In the genomic region with DNA sequence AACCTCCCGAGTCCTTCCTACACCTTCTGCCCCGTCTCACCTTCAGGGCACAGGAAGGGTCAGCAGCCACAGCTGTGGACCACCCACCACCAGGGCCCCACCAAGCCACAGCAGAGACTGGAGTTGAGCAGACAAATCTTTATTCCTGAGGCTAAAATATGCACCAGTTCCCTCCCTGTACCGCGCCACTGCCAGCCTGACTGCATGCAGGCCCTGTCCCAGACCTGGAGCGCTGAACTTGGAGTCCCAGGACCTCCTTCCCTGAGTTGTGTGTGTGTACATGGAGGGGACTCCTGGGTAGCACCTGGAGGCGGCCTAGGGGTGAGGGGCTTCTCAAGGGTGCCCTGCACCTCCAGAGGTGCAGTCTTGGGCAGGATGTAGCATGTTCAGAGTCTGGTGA, we compare ENCODE assay signal across 25 cellular contexts. TPM values are rescaled to one million over a fixed set of nuclear protein-coding genes. Genes with fewer than 3 reads are reported as not detected.
DNase-seq lines count a peak whose midpoint lies in the region; ATAC-seq, FAIRE-seq and TF ChIP-seq lines count a peak whose summit lies in the region.
"Had no signal": no experiment of that assay in that cellular context is flagged by ENCODE, and none has a peak within 500 bp of the region (broad histone marks: within the 10 kb centered on the region; RNA-seq: fewer than 3 reads in every experiment).

No MANE protein-coding gene starts in this region.

- no peak for FAIRE-seq in H1 (lab: Jason Lieb, UNC)
- FAIRE-seq: GM12878, GM19239, H54 had no signal

- H3K4me3 ChIP-seq in H1 (ENCODE audit: extremely low read depth in 1 of 4, insufficient read depth in 2 of 4, low read depth in 3 of 4, low read length in 4 of 4), result no peak overlapping the region
- H3K4me3 ChIP-seq in MM.1S (ENCODE audit: low read length), result no peak overlapping the region
- H3K4me3 ChIP-seq: GM12878, GM23248 had no signal

- H3K23me2 ChIP-seq in H1 (ENCODE audit: low read depth, low read length), result 0 out of 2 replicates have a peak, but pooled peaks cover 2% of the 10 kb centered on the region

- ATAC-seq in activated naive CD8-positive, alpha-beta T cell treated with anti-CD3 and anti-CD28 coated beads, Interleukin-2, amount 50 U/mL, for 24 hours, result peak; percentile 6
- ATAC-seq: GM12878 had no signal

- 85% methylated on average over 6 of the region's 6 CpGs; no CpG with 5 or more reads in 1 of the 2 experiments for whole genome bisulfite sequencing in H1 (ENCODE audit: extremely low coverage in 1 of 2, insufficient coverage in 1 of 2, insufficient read length in 1 of 2, insufficient replicate concordance in 2 of 2, low coverage in 1 of 2, low lambda C conversion rate in 2 of 2, missing lambda C conversion rate in 1 of 2), 2 experiments

- H3K4me2 ChIP-seq in H1 (ENCODE audit: insufficient read depth in 1 of 2, low read depth in 2 of 2, low read length in 2 of 2) (no peak overlapping the region), MM.1S (ENCODE audit: low read depth, low read length) (no peak overlapping the region)

- H2BK5ac ChIP-seq in H1 (ENCODE audit: low read depth, low read length), result no peak overlapping the region

- no peaks in the 10 kb centered on the region for H3F3A ChIP-seq in MM.1S (ENCODE audit: insufficient read depth, low read length)

- no peak overlapping the region for H2BK120ac ChIP-seq in H1 (replicated peaks; ENCODE audit: low read depth, low read length)

- no peak overlapping the region for H3K56ac ChIP-seq in H1 (replicated peaks; ENCODE audit: insufficient read length, low read depth, low read length)

- no peaks in the 10 kb centered on the region for H3K79me1 ChIP-seq in H1 (ENCODE audit: low read depth, low read length)

- peak overlapping the region; percentile 35; the same call in 1 of the 2 replicates for H4K8ac ChIP-seq in H1 (ENCODE audit: extremely low read depth, insufficient read depth, low read length)

- TF ChIP-seq CTCF in 22Rv1 (IDR thresholded peaks at IDR 0.05), result no peak
- no peak for TF ChIP-seq CTCF in H1 (IDR thresholded peaks at IDR 0.05; ENCODE audit: control extremely low read depth in 1 of 3, insufficient read depth in 1 of 3, low read depth in 1 of 3, low read length in 3 of 3)
- no peak for TF ChIP-seq CTCF in MM.1S (IDR thresholded peaks at IDR 0.05; ENCODE audit: low read length)

- H3K36me3 Mint-ChIP-seq in activated naive CD8-positive, alpha-beta T cell treated with anti-CD3 and anti-CD28 coated beads, Interleukin-2, amount 50 U/mL, for 24 hours (ENCODE audit: low read depth), result peaks cover 10% of the 10 kb centered on the region
- peaks cover 3% of the 10 kb centered on the region for H3K36me3 Mint-ChIP-seq in activated naive CD8-positive, alpha-beta T cell treated with anti-CD3 and anti-CD28 coated beads for 36 hours

- no peaks in the 10 kb centered on the region for H3K27me3 Mint-ChIP-seq in activated naive CD8-positive, alpha-beta T cell treated with anti-CD3 and anti-CD28 coated beads, Interleukin-2, amount 50 U/mL, for 24 hours
- no peaks in the 10 kb centered on the region for H3K27me3 Mint-ChIP-seq in activated naive CD8-positive, alpha-beta T cell treated with anti-CD3 and anti-CD28 coated beads for 36 hours
- H3K27me3 Mint-ChIP-seq: CD4-positive, CD25-positive, alpha-beta regulatory T cell had no signal

- intact Hi-C loops in posterior vena cava (cut with DNase I), result no loop called here

- H3K27me3 ChIP-seq in H1 (replicated peaks in 1 of 4; ENCODE audit: control insufficient read depth in 3 of 4, extremely low read depth in 1 of 4, insufficient read depth in 3 of 4, low read length in 3 of 4) (no peaks in the 10 kb centered on the region), MM.1S (replicated peaks; ENCODE audit: insufficient read depth, low read length) (no peaks in the 10 kb centered on the region)
- H3K27me3 ChIP-seq: BE2C had no signal

- H3K9me3 Mint-ChIP-seq in activated naive CD8-positive, alpha-beta T cell treated with anti-CD3 and anti-CD28 coated beads, Interleukin-2, amount 50 U/mL, for 24 hours, result no peaks in the 10 kb centered on the region
- no peaks in the 10 kb centered on the region for H3K9me3 Mint-ChIP-seq in activated naive CD8-positive, alpha-beta T cell treated with anti-CD3 and anti-CD28 coated beads for 36 hours
- H3K9me3 Mint-ChIP-seq: CD4-positive, CD25-positive, alpha-beta regulatory T cell; CD8-positive, alpha-beta memory T cell had no signal

- no peaks in the 10 kb centered on the region for H3K9me2 ChIP-seq in MM.1S (replicated peaks; ENCODE audit: insufficient read depth, low read length)

- no peak overlapping the region for H2BK20ac ChIP-seq in H1 (ENCODE audit: low read length)

- H3K9me3 ChIP-seq in H1 (ENCODE audit: insufficient read depth in 2 of 2, low read depth in 1 of 2, low read length in 1 of 2) (no peaks in the 10 kb centered on the region), MM.1S (replicated peaks; ENCODE audit: insufficient read depth, low read length) (no peaks in the 10 kb centered on the region)
- H3K9me3 ChIP-seq: BE2C had no signal

- H3K4me1 ChIP-seq in H1 (replicated peaks in 1 of 4; ENCODE audit: control insufficient read depth in 3 of 4, insufficient read depth in 4 of 4, low read length in 3 of 4) (peaks cover 0 to 6% (median 3%) of the 10 kb centered on the region in 4 experiments; a peak in 3 of 7 replicates), MM.1S (ENCODE audit: low read length) (no peaks in the 10 kb centered on the region)
- H3K4me1 ChIP-seq: BE2C had no signal

- no peak overlapping the region for H4K5ac ChIP-seq in H1 (ENCODE audit: insufficient read length, low read depth, low read length)

- no peak for DNase-seq in activated naive CD8-positive, alpha-beta T cell treated with anti-CD3 and anti-CD28 coated beads, Interleukin-2, amount 50 U/mL, for 24 hours
- no peak for DNase-seq in activated naive CD8-positive, alpha-beta T cell treated with anti-CD3 and anti-CD28 coated beads for 36 hours
- DNase-seq in H1 (ENCODE audit: low read depth in 1 of 2, low spot score in 2 of 2), result no peak
- DNase-seq in posterior vena cava (ENCODE audit: low spot score), result peak; percentile 54
- no peak for DNase-seq in MM.1S
- DNase-seq in stimulated activated CD4-positive, alpha-beta T cell treated with anti-CD3 and anti-CD28 coated beads, Interleukin-4, amount 100 ng/mL, for 4 hours, result no peak
- DNase-seq: BE2C; C1 segment of cervical spinal cord; CD4-positive, CD25-positive, alpha-beta regulatory T cell; CD8-positive, alpha-beta memory T cell; COR-L47; DMS 273 treated with DMSO at 0.1 percent for 48 hours; DMS53; DND-41; EL; GM23248; HCEC 1CT; IMR-90 had no signal

- no peak overlapping the region for H2BK15ac ChIP-seq in H1 (ENCODE audit: low read length)

- H3K27ac Mint-ChIP-seq in activated naive CD8-positive, alpha-beta T cell treated with anti-CD3 and anti-CD28 coated beads, Interleukin-2, amount 50 U/mL, for 24 hours, result no peak overlapping the region
- H3K27ac Mint-ChIP-seq in activated naive CD8-positive, alpha-beta T cell treated with anti-CD3 and anti-CD28 coated beads for 36 hours, result no peak overlapping the region

- H3K27ac ChIP-seq in 22Rv1, result peak overlapping the region; percentile 90
- H3K27ac ChIP-seq in H1 (ENCODE audit: low read depth, low read length), result no peak overlapping the region
- H3K27ac ChIP-seq in MM.1S (ENCODE audit: low read length), result no peak overlapping the region
- H3K27ac ChIP-seq: GM23248 had no signal

- CTCF ChIA-PET in H1 (lab: Charles Lee; ENCODE audit: partially characterized antibody), result interaction anchor here (0.6 to 5.3 kb wide), 6 partner anchors 9 to 67 kb away, joined by 4 to 49 read pairs (median 5); a partner anchor contains a TSS

- H3K4me1 Mint-ChIP-seq in activated naive CD8-positive, alpha-beta T cell treated with anti-CD3 and anti-CD28 coated beads, Interleukin-2, amount 50 U/mL, for 24 hours, result no peaks in the 10 kb centered on the region
- no peaks in the 10 kb centered on the region for H3K4me1 Mint-ChIP-seq in activated naive CD8-positive, alpha-beta T cell treated with anti-CD3 and anti-CD28 coated beads for 36 hours

- no peak for TF ChIP-seq RAD21 in H1 (IDR thresholded peaks at IDR 0.05 in 1 of 2, conservative IDR thresholded peaks at IDR 0.05 in 1 of 2; ENCODE audit: low read depth in 2 of 2, low read length in 2 of 2)

- H3K36me3 ChIP-seq in H1 (ENCODE audit: control insufficient read depth in 2 of 4, insufficient read depth in 4 of 4, low read length in 3 of 4) (peaks cover 11 to 41% (median 17%) of the 10 kb centered on the region in 4 experiments; a peak in 7 of 8 replicates), MM.1S (replicated peaks; ENCODE audit: insufficient read depth, low read length) (no peaks in the 10 kb centered on the region)
- H3K36me3 ChIP-seq: BE2C had no signal

- H3K18ac ChIP-seq in H1 (ENCODE audit: extremely low read depth, low read length), result no peak overlapping the region

- no peak overlapping the region for H2AK5ac ChIP-seq in H1 (ENCODE audit: low read depth, low read length)

- POLR2A ChIA-PET in H1 (lab: Charles Lee; ENCODE audit: partially characterized antibody), result interaction anchor here (1.0 to 7.9 kb wide), 6 partner anchors 8 to 38 kb away, joined by 3 to 75 read pairs (median 16); a partner anchor contains a TSS

- H4K20me1 ChIP-seq in H1 (replicated peaks in 1 of 2; ENCODE audit: control insufficient read depth in 1 of 2, insufficient read depth in 2 of 2, low read length in 2 of 2) (peaks cover 6 to 16% of the 10 kb centered on the region in 2 experiments), MM.1S (ENCODE audit: insufficient read depth, low read length) (no peaks in the 10 kb centered on the region)

- H2AFZ ChIP-seq in H1 (ENCODE audit: low read length) (no peak overlapping the region), MM.1S (ENCODE audit: low read length) (no peak overlapping the region)
- H2AFZ ChIP-seq: GM23248 had no signal

- no peak overlapping the region for H2BK12ac ChIP-seq in H1 (ENCODE audit: low read depth, low read length)

- no peak for TF ChIP-seq POLR2A in H1 (IDR thresholded peaks at IDR 0.05; ENCODE audit: control extremely low read depth in 1 of 2, low read depth in 2 of 2, low read length in 2 of 2)

- H3K4me3 Mint-ChIP-seq in activated naive CD8-positive, alpha-beta T cell treated with anti-CD3 and anti-CD28 coated beads, Interleukin-2, amount 50 U/mL, for 24 hours, result no peak overlapping the region
- no peak overlapping the region for H3K4me3 Mint-ChIP-seq in activated naive CD8-positive, alpha-beta T cell treated with anti-CD3 and anti-CD28 coated beads for 36 hours
- H3K4me3 Mint-ChIP-seq: CD4-positive, CD25-positive, alpha-beta regulatory T cell; CD8-positive, alpha-beta memory T cell had no signal

- no peak overlapping the region for H3K23ac ChIP-seq in H1 (ENCODE audit: insufficient read length)

- H3K79me2 ChIP-seq in H1 (ENCODE audit: control insufficient read depth in 1 of 2, insufficient read depth in 2 of 2, low read length in 2 of 2) (no peaks in the 10 kb centered on the region), MM.1S (ENCODE audit: low read length) (no peaks in the 10 kb centered on the region)

- H3K9ac ChIP-seq in H1 (replicated peaks in 1 of 4; ENCODE audit: extremely low read depth in 1 of 4, low read depth in 3 of 4, low read length in 3 of 4) (no peak overlapping the region), MM.1S (ENCODE audit: low read length) (no peak overlapping the region)
- H3K9ac ChIP-seq: GM23248 had no signal

- no peak overlapping the region for H3K14ac ChIP-seq in H1 (ENCODE audit: insufficient read length)

- no peak overlapping the region for H3K4ac ChIP-seq in H1 (replicated peaks; ENCODE audit: insufficient read length, low read depth, low read length)

- no peak overlapping the region for H4K91ac ChIP-seq in H1 (replicated peaks; ENCODE audit: insufficient read length, low read length)

- TF ChIP-seq EP300 in H1 (IDR thresholded peaks at IDR 0.05; ENCODE audit: borderline replicate concordance in 1 of 2, low read depth in 2 of 2, low read length in 2 of 2), result no peak

RNA-seq across cellular contexts. Expression of a gene that starts 4.0 kb away (rescaled TPM):
- not detected for total RNA-seq in activated naive CD8-positive, alpha-beta T cell treated with anti-CD3 and anti-CD28 coated beads for 36 hours
- not detected in 2 replicates for total RNA-seq in H1 (2021; fragmentation: NEBNext Ultra II Directional; extraction: Animal tissue kit (Norgen Biotek cat#: 25700))
- polyA plus RNA-seq in H1 (2011; rRNA removed), result 0.24 TPM in 1 of 2 replicates, not detected in the other
- not detected for polyA plus RNA-seq in H1 (2011; cell fraction: cytosol; rRNA removed)
- polyA plus RNA-seq in H1 (2011; cell fraction: nucleus; rRNA removed), result 1.3 TPM
- polyA plus RNA-seq in H1 (2012, experiment 1 of 2), result 0.34 to 0.42 TPM in 2 of 4 replicates, not detected in the others
- polyA plus RNA-seq in H1 (2012, experiment 2 of 2), result not detected
- polyA plus RNA-seq in H1 (2013, experiment 1 of 2), result 0.12 TPM
- 0.11 TPM for polyA plus RNA-seq in H1 (2013, experiment 2 of 2)
- not detected in 2 replicates for polyA minus RNA-seq in H1 (2011; rRNA and poly(A)+ RNA removed)
- not detected for polyA minus RNA-seq in H1 (2011; cell fraction: cytosol; rRNA and poly(A)+ RNA removed)
- not detected for polyA minus RNA-seq in H1 (2011; cell fraction: nucleus; rRNA and poly(A)+ RNA removed)
- total RNA-seq in posterior vena cava, result not detected
- total RNA-seq: A172; CD4-positive, CD25-positive, alpha-beta regulatory T cell; CD8-positive, alpha-beta memory T cell; G401; GM12878; GM23248; HT1080; IMR-90 had no signal
- polyA plus RNA-seq: CD4-positive, CD25-positive, alpha-beta regulatory T cell; CD8-positive, alpha-beta memory T cell; GM12878; GM23248 had no signal

RNA-seq across cellular contexts. Expression of a gene that starts 9.7 kb away (rescaled TPM):
- 10 to 100 TPM; 16.6 to 18.4 TPM for total RNA-seq in activated naive CD8-positive, alpha-beta T cell treated with anti-CD3 and anti-CD28 coated beads for 36 hours
- 50.4 and 51.2 TPM in 2 replicates for total RNA-seq in H1 (2021; fragmentation: NEBNext Ultra II Directional; extraction: Animal tissue kit (Norgen Biotek cat#: 25700))
- 58.0 and 97.1 TPM in 2 replicates for polyA plus RNA-seq in H1 (2011; rRNA removed)
- 56.2 TPM for polyA plus RNA-seq in H1 (2011; cell fraction: cytosol; rRNA removed)
- polyA plus RNA-seq in H1 (2011; cell fraction: nucleus; rRNA removed), result 414 TPM
- 41.3 to 61.6 TPM (median 60.3 TPM) in 4 replicates for polyA plus RNA-seq in H1 (2012, experiment 1 of 2)
- 50.8 TPM for polyA plus RNA-seq in H1 (2012, experiment 2 of 2)
- 59.4 TPM for polyA plus RNA-seq in H1 (2013, experiment 1 of 2)
- polyA plus RNA-seq in H1 (2013, experiment 2 of 2), result 53.8 TPM
- polyA minus RNA-seq in H1 (2011; rRNA and poly(A)+ RNA removed), result 49.8 and 64.4 TPM in 2 replicates
- 34.9 TPM for polyA minus RNA-seq in H1 (2011; cell fraction: cytosol; rRNA and poly(A)+ RNA removed)
- polyA minus RNA-seq in H1 (2011; cell fraction: nucleus; rRNA and poly(A)+ RNA removed), result 74.3 TPM
- total RNA-seq in posterior vena cava, result 10 to 100 TPM in 1 of 2 donors, 1 to 10 TPM in 1; 7.0 to 11.7 TPM

RNA-seq across cellular contexts. Expression of a gene that starts 16.2 kb away (rescaled TPM):
- total RNA-seq in activated naive CD8-positive, alpha-beta T cell treated with anti-CD3 and anti-CD28 coated beads for 36 hours, result 100 to 1,000 TPM; 193 to 209 TPM
- total RNA-seq in H1 (2021; fragmentation: NEBNext Ultra II Directional; extraction: Animal tissue kit (Norgen Biotek cat#: 25700)), result 310 TPM in 2 replicates
- 720 TPM in 2 replicates for polyA plus RNA-seq in H1 (2011; rRNA removed)
- polyA plus RNA-seq in H1 (2011; cell fraction: cytosol; rRNA removed), result 628 TPM
- polyA plus RNA-seq in H1 (2011; cell fraction: nucleus; rRNA removed), result 930 TPM
- polyA plus RNA-seq in H1 (2012, experiment 1 of 2), result 341 to 466 TPM (median 436 TPM) in 4 replicates
- polyA plus RNA-seq in H1 (2012, experiment 2 of 2), result 815 TPM
- polyA plus RNA-seq in H1 (2013, experiment 1 of 2), result 179 TPM
- 164 TPM for polyA plus RNA-seq in H1 (2013, experiment 2 of 2)
- 871 and 931 TPM in 2 replicates for polyA minus RNA-seq in H1 (2011; rRNA and poly(A)+ RNA removed)
- 323 TPM for polyA minus RNA-seq in H1 (2011; cell fraction: cytosol; rRNA and poly(A)+ RNA removed)
- 283 TPM for polyA minus RNA-seq in H1 (2011; cell fraction: nucleus; rRNA and poly(A)+ RNA removed)
- total RNA-seq in posterior vena cava, result 100 to 1,000 TPM; 134 to 135 TPM

RNA-seq across cellular contexts. Expression of a gene that starts 30.5 kb away (rescaled TPM):
- 1 to 10 TPM; 1.4 to 1.8 TPM for total RNA-seq in activated naive CD8-positive, alpha-beta T cell treated with anti-CD3 and anti-CD28 coated beads for 36 hours
- total RNA-seq in H1 (2021; fragmentation: NEBNext Ultra II Directional; extraction: Animal tissue kit (Norgen Biotek cat#: 25700)), result 7.8 and 10.7 TPM in 2 replicates
- polyA plus RNA-seq in H1 (2011; rRNA removed), result 13.9 and 15.6 TPM in 2 replicates
- 7.8 TPM for polyA plus RNA-seq in H1 (2011; cell fraction: cytosol; rRNA removed)
- 112 TPM for polyA plus RNA-seq in H1 (2011; cell fraction: nucleus; rRNA removed)
- polyA plus RNA-seq in H1 (2012, experiment 1 of 2), result 11.1 to 26.5 TPM (median 23.5 TPM) in 4 replicates
- polyA plus RNA-seq in H1 (2012, experiment 2 of 2), result 7.2 TPM
- 4.3 TPM for polyA plus RNA-seq in H1 (2013, experiment 1 of 2)
- 4.5 TPM for polyA plus RNA-seq in H1 (2013, experiment 2 of 2)
- polyA minus RNA-seq in H1 (2011; rRNA and poly(A)+ RNA removed), result 3.2 and 4.3 TPM in 2 replicates
- 2.4 TPM for polyA minus RNA-seq in H1 (2011; cell fraction: cytosol; rRNA and poly(A)+ RNA removed)
- 16.7 TPM for polyA minus RNA-seq in H1 (2011; cell fraction: nucleus; rRNA and poly(A)+ RNA removed)
- total RNA-seq in posterior vena cava, result 1 to 10 TPM; 4.2 to 5.3 TPM
- polyA plus RNA-seq: CD4-positive, CD25-positive, alpha-beta regulatory T cell; CD8-positive, alpha-beta memory T cell had no signal

RNA-seq across cellular contexts. Expression of a gene that starts 37.1 kb away (rescaled TPM):
- total RNA-seq in activated naive CD8-positive, alpha-beta T cell treated with anti-CD3 and anti-CD28 coated beads for 36 hours, result 10 to 100 TPM; 18.2 to 18.6 TPM
- total RNA-seq in H1 (2021; fragmentation: NEBNext Ultra II Directional; extraction: Animal tissue kit (Norgen Biotek cat#: 25700)), result 26.7 and 29.5 TPM in 2 replicates
- polyA plus RNA-seq in H1 (2011; rRNA removed), result 11.6 and 17.5 TPM in 2 replicates
- 11.5 TPM for polyA plus RNA-seq in H1 (2011; cell fraction: cytosol; rRNA removed)
- polyA plus RNA-seq in H1 (2011; cell fraction: nucleus; rRNA removed), result 57.7 TPM
- 16.1 to 23.3 TPM (median 21.1 TPM) in 4 replicates for polyA plus RNA-seq in H1 (2012, experiment 1 of 2)
- 19.3 TPM for polyA plus RNA-seq in H1 (2012, experiment 2 of 2)
- polyA plus RNA-seq in H1 (2013, experiment 1 of 2), result 17.3 TPM
- 14.2 TPM for polyA plus RNA-seq in H1 (2013, experiment 2 of 2)
- 26.2 and 26.5 TPM in 2 replicates for polyA minus RNA-seq in H1 (2011; rRNA and poly(A)+ RNA removed)
- 20.9 TPM for polyA minus RNA-seq in H1 (2011; cell fraction: cytosol; rRNA and poly(A)+ RNA removed)
- polyA minus RNA-seq in H1 (2011; cell fraction: nucleus; rRNA and poly(A)+ RNA removed), result 30.1 TPM
- total RNA-seq in posterior vena cava, result under 1 TPM; 0.65 to 0.67 TPM
